1 cellular context compared by ENCODE assay signal in genomic region chr13:44293908-44294735, GRCh38.
TF ChIP-seq lines count a peak whose summit lies in the region.

No MANE protein-coding gene starts in this region.

TF ChIP-seq in SK-N-SH, 30 proteins besides CTCF, POLR2A, EP300 and RAD21 (continued from another document):
- no peak for TF ChIP-seq GATA2 (CRISPR knock-in tag; IDR thresholded peaks at IDR 0.05)
- TF ChIP-seq, protein P1, sequence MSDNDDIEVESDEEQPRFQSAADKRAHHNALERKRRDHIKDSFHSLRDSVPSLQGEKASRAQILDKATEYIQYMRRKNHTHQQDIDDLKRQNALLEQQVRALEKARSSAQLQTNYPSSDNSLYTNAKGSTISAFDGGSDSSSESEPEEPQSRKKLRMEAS (IDR thresholded peaks at IDR 0.05; ENCODE audit: low read depth): no peak
- TF ChIP-seq JUND (IDR thresholded peaks at IDR 0.05): peak; percentile 60; the same call in 1 of the 2 replicates
- TF ChIP-seq TCF12 (IDR thresholded peaks at IDR 0.05): peak; percentile 70
- TF ChIP-seq GABPA (IDR thresholded peaks at IDR 0.05; ENCODE audit: low read depth): no peak
- no peak for TF ChIP-seq ELF1 (IDR thresholded peaks at IDR 0.05)
- TF ChIP-seq, protein P2, sequence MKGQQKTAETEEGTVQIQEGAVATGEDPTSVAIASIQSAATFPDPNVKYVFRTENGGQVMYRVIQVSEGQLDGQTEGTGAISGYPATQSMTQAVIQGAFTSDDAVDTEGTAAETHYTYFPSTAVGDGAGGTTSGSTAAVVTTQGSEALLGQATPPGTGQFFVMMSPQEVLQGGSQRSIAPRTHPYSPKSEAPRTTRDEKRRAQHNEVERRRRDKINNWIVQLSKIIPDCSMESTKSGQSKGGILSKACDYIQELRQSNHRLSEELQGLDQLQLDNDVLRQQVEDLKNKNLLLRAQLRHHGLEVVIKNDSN (IDR thresholded peaks at IDR 0.05; ENCODE audit: borderline replicate concordance, low read depth): peak; percentile 78
- no peak for TF ChIP-seq NFIC (IDR thresholded peaks at IDR 0.05; ENCODE audit: borderline replicate concordance)
- TF ChIP-seq SMC3 (IDR thresholded peaks at IDR 0.05; ENCODE audit: low read depth, low read length): no peak
- TF ChIP-seq YY1 (IDR thresholded peaks at IDR 0.05; ENCODE audit: low read depth): no peak
